ENCODE assay signal across 24 cellular contexts in genomic region chr12:5622280-5622679, GRCh38.
DNase-seq lines count a peak whose midpoint lies in the region; ATAC-seq, FAIRE-seq and TF ChIP-seq lines count a peak whose summit lies in the region.
"Had no signal": no experiment of that assay in that cellular context is flagged by ENCODE, and none has a peak within 500 bp of the region (broad histone marks: within the 10 kb centered on the region; RNA-seq: fewer than 3 reads in every experiment).

No MANE protein-coding gene starts in this region.

- H3K4me1 ChIP-seq in left ventricle myocardium inferior: peaks cover 14% of the 10 kb centered on the region
- peaks cover 17% of the 10 kb centered on the region for H3K4me1 ChIP-seq in neural progenitor cell
- H3K4me1 ChIP-seq: BE2C had no signal

- H3K27me3 Mint-ChIP-seq in neural progenitor cell (ENCODE audit: insufficient read depth, low read depth): peaks cover 11% of the 10 kb centered on the region

- no peak for ATAC-seq in left cardiac atrium
- ATAC-seq: HCT116, HepG2, PC-3, Right ventricle myocardium inferior, SK-N-SH treated with all-trans-retinoic acid at 6 μM for 48 hours had no signal

- H3K9ac ChIP-seq in neural progenitor cell: no peak overlapping the region

- H3K27ac Mint-ChIP-seq in neural progenitor cell: peak overlapping the region; percentile 42

- H3K27ac ChIP-seq in left ventricle myocardium inferior (replicated peaks) (no peak overlapping the region), WERI-Rb-1 (peak overlapping the region; percentile 65), neural progenitor cell (no peak overlapping the region), caudate nucleus (ENCODE audit: low read depth, low read length) (no peak overlapping the region)
- H3K27ac ChIP-seq: 22Rv1 had no signal

- no peak overlapping the region for H3K4me2 ChIP-seq in neural progenitor cell

- intact Hi-C loops in left cardiac atrium (cut with DNase I): no loop called here
- intact Hi-C loops in left ventricle myocardium inferior (cut with micrococcal nuclease): no loop called here

- no peak overlapping the region for H3K4me3 Mint-ChIP-seq in neural progenitor cell

- H3K4me3 ChIP-seq in left ventricle myocardium inferior: no peak overlapping the region
- H3K4me3 ChIP-seq in WERI-Rb-1 (ENCODE audit: low read depth, low read length): no peak overlapping the region
- no peak overlapping the region for H3K4me3 ChIP-seq in neural progenitor cell
- H3K4me3 ChIP-seq: SJCRH30 had no signal

- H3K27me3 ChIP-seq in left ventricle myocardium inferior (ENCODE audit: low read depth) (peaks cover 11% of the 10 kb centered on the region), WERI-Rb-1 (ENCODE audit: insufficient read depth, low read depth, severe bottlenecking) (no peaks in the 10 kb centered on the region), neural progenitor cell (no peaks in the 10 kb centered on the region)
- H3K27me3 ChIP-seq: BE2C, SJCRH30 had no signal

- no peaks in the 10 kb centered on the region for H3K36me3 Mint-ChIP-seq in neural progenitor cell

- peaks cover 19% of the 10 kb centered on the region for H3K4me1 Mint-ChIP-seq in neural progenitor cell

- peaks cover 2% of the 10 kb centered on the region for H3K9me3 Mint-ChIP-seq in neural progenitor cell

- DNase-seq in left cardiac atrium (peak; percentile 25), left ventricle myocardium inferior (no peak), WERI-Rb-1 (no peak), neural progenitor cell (ENCODE audit: low spot score) (no peak), urothelium cell line (ENCODE audit: low spot score) (no peak), caudate nucleus (lab: John Stamatoyannopoulos, UW) (no peak), NCI-H1092 (lab: John Stamatoyannopoulos, UW) (no peak), midbrain (lab: John Stamatoyannopoulos, UW) (no peak)
- DNase-seq: BE2C, Calu3, DMS79 treated with DMSO at 0.1 percent for 48 hours, GOT3, Karpas-422, NCI-H2029, NCI-H446, NCI-H524 treated with DMSO at 0.1 percent for 48 hours, NCI-H774, PC-3, SJCRH30 had no signal

- H2AFZ ChIP-seq in neural progenitor cell (replicated peaks): no peak overlapping the region

- peaks cover 3% of the 10 kb centered on the region for H3F3A ChIP-seq in neural progenitor cell (ENCODE audit: low read depth)

- H3K9me3 ChIP-seq in left ventricle myocardium inferior (replicated peaks): no peaks in the 10 kb centered on the region
- H3K9me3 ChIP-seq in WERI-Rb-1 (ENCODE audit: severe bottlenecking): no peaks in the 10 kb centered on the region
- H3K9me3 ChIP-seq in neural progenitor cell (ENCODE audit: low read depth): no peaks in the 10 kb centered on the region
- H3K9me3 ChIP-seq: BE2C, SJCRH30 had no signal

- peak; percentile 13 for FAIRE-seq in urothelium cell line (lab: Jason Lieb, UNC)
- FAIRE-seq: HepG2 had no signal

- no peaks in the 10 kb centered on the region for H3K36me3 ChIP-seq in left ventricle myocardium inferior
- H3K36me3 ChIP-seq in WERI-Rb-1: peaks cover 5% of the 10 kb centered on the region; the same call in 1 of the 2 replicates
- H3K36me3 ChIP-seq in neural progenitor cell: no peaks in the 10 kb centered on the region
- H3K36me3 ChIP-seq: BE2C, SJCRH30 had no signal

- TF ChIP-seq CTCF in left ventricle myocardium inferior (IDR thresholded peaks at IDR 0.05; ENCODE audit: borderline replicate concordance) (no peak), WERI-Rb-1 (IDR thresholded peaks at IDR 0.05; ENCODE audit: low read depth, low read length) (no peak), neural progenitor cell (IDR thresholded peaks at IDR 0.05) (no peak)

- no peaks in the 10 kb centered on the region for H3K79me2 ChIP-seq in neural progenitor cell (ENCODE audit: low read depth)

- no peaks in the 10 kb centered on the region for H4K20me1 ChIP-seq in neural progenitor cell (ENCODE audit: low read depth)
